In the genomic region with DNA sequence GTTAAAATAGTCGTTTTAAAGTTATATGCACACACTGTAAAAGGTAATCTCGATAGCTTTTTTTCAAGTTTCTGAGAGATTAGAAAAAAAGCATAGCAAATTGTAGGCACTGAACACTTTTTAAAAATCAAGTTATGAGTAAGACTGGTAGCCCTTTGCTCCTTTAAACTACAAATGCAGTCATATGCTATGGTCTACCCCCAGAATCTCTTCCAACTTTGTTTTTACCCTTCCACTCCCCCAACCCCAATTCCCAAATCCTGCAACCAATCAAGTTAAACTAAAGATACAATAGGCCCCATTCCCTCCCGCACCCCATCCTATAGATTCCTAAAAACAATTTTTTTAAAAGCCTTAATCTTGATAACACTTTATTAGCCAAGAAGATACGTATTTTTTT, we compare ENCODE assay signal across 8 cellular contexts. TPM values are rescaled to one million over a fixed set of nuclear protein-coding genes. Genes with fewer than 3 reads are reported as not detected.
A peak's percentile ranks its signal among the peaks of the same experiment; 100 is the strongest.
DNase-seq lines count a peak whose midpoint lies in the region; ATAC-seq, FAIRE-seq and TF ChIP-seq lines count a peak whose summit lies in the region.

No MANE protein-coding gene starts in this region.

- peaks cover 10 to 18% (median 15%) of the 10 kb centered on the region in 7 donors for H3K4me1 Mint-ChIP-seq in naive thymus-derived CD4-positive, alpha-beta T cell
- H3K4me1 Mint-ChIP-seq in activated CD4-positive, alpha-beta T cell treated with anti-CD3 and anti-CD28 coated beads for 36 hours = peaks cover 12% of the 10 kb centered on the region

- H3K27ac ChIP-seq in A549 = peak overlapping the region; percentile 96 to 98
- no peak overlapping the region for H3K27ac ChIP-seq in naive thymus-derived CD4-positive, alpha-beta T cell (ENCODE audit: low read depth, low read length)

- H3K27me3 ChIP-seq in MG63 (no peaks in the 10 kb centered on the region), endocrine pancreas (ENCODE audit: control insufficient read depth, insufficient read depth, low read length) (no peaks in the 10 kb centered on the region)
- peaks cover 3% of the 10 kb centered on the region in 2 donors for H3K27me3 ChIP-seq in naive thymus-derived CD4-positive, alpha-beta T cell (ENCODE audit: control insufficient read depth in 2 of 2, insufficient read depth in 2 of 2, low read length in 2 of 2)

- 8% methylated on average over 4 of the region's 4 CpGs for WGBS in A549 (ENCODE audit: missing lambda C conversion rate)

- H3K9ac ChIP-seq in endocrine pancreas (ENCODE audit: control insufficient read depth, insufficient read depth, low read length) = no peak overlapping the region

- H3K4me3 ChIP-seq in A549 = peak overlapping the region; percentile 67
- H3K4me3 ChIP-seq in MG63 = peak overlapping the region; percentile 69
- peak overlapping the region; percentile 88 for H3K4me3 ChIP-seq in endocrine pancreas (ENCODE audit: control insufficient read depth, insufficient read depth, low read length)
- no peak overlapping the region for H3K4me3 ChIP-seq in naive thymus-derived CD4-positive, alpha-beta T cell (ENCODE audit: low read length)

- no peak for DNase-seq in A549 (ENCODE audit: low read depth in 1 of 2, low spot score in 1 of 2)
- DNase-seq in MG63 = no peak
- DNase-seq in naive thymus-derived CD4-positive, alpha-beta T cell = no peak
- no peak for DNase-seq in activated CD4-positive, alpha-beta T cell treated with anti-CD3 and anti-CD28 coated beads for 36 hours
- no peak for DNase-seq in activated naive CD4-positive, alpha-beta T cell treated with anti-CD3 and anti-CD28 coated beads, Interleukin-2, amount 50 U/mL, for 72 hours (ENCODE audit: low spot score in 2 of 2)
- DNase-seq in pons (ENCODE audit: low spot score) = no peak

- H3K4me2 ChIP-seq in A549 = peak overlapping the region; percentile 95

- intact Hi-C loops in naive thymus-derived CD4-positive, alpha-beta T cell (cut with micrococcal nuclease) = loop anchor here (2.0 to 10.0 kb wide), 3 partner anchors 96 to 288 kb away; a partner anchor contains a TSS
- intact Hi-C loops in activated CD4-positive, alpha-beta T cell treated with anti-CD3 and anti-CD28 coated beads for 36 hours (cut with DNase I, micrococcal nuclease) = loop anchor here in 1 of 2 experiments (5.0 kb wide), 1 partner anchor 95 kb away; a partner anchor contains a TSS

- peak overlapping the region in 6 of 10 donors; percentile 61 to 95 (median 88) for H3K4me3 Mint-ChIP-seq in naive thymus-derived CD4-positive, alpha-beta T cell
- no peak overlapping the region for H3K4me3 Mint-ChIP-seq in activated CD4-positive, alpha-beta T cell treated with anti-CD3 and anti-CD28 coated beads for 36 hours

- H3K36me3 Mint-ChIP-seq in naive thymus-derived CD4-positive, alpha-beta T cell = peaks cover 0 to 6% (median 2%) of the 10 kb centered on the region in 5 donors
- no peaks in the 10 kb centered on the region for H3K36me3 Mint-ChIP-seq in activated CD4-positive, alpha-beta T cell treated with anti-CD3 and anti-CD28 coated beads for 36 hours (ENCODE audit: low read depth)
- peaks cover 6 to 13% of the 10 kb centered on the region in 2 donors for H3K36me3 Mint-ChIP-seq in activated naive CD4-positive, alpha-beta T cell treated with anti-CD3 and anti-CD28 coated beads, Interleukin-2, amount 50 U/mL, for 72 hours

- POLR2A ChIA-PET in A549 (lab: Yijun Ruan, JAX) = interaction anchor here (0.6 to 6.6 kb wide), 3 partner anchors 12 to 96 kb away, joined by 4 to 84 read pairs (median 5); a partner anchor contains a TSS
- POLR2A ChIA-PET in naive thymus-derived CD4-positive, alpha-beta T cell (lab: Charles Lee) = no interaction called here
- POLR2A ChIA-PET in activated CD4-positive, alpha-beta T cell treated with anti-CD3 and anti-CD28 coated beads for 36 hours (lab: Charles Lee) = no interaction called here

- no peak for TF ChIP-seq RAD21 in A549 (conservative IDR thresholded peaks at IDR 0.05 in 1 of 2, IDR thresholded peaks at IDR 0.05 in 1 of 2)

- no peak for FAIRE-seq in A549 (lab: Jason Lieb, UNC)

- ATAC-seq in A549 = no peak
- ATAC-seq in naive thymus-derived CD4-positive, alpha-beta T cell = no peak
- no peak for ATAC-seq in activated CD4-positive, alpha-beta T cell treated with anti-CD3 and anti-CD28 coated beads for 36 hours
- ATAC-seq in activated naive CD4-positive, alpha-beta T cell treated with anti-CD3 and anti-CD28 coated beads, Interleukin-2, amount 50 U/mL, for 72 hours = no peak
- ATAC-seq in GM18870 (IDR thresholded peaks at IDR 0.05; ENCODE audit: unreplicated experiment) = no peak

- TF ChIP-seq EP300 in A549 (IDR thresholded peaks at IDR 0.05) = no peak

- H3K4me1 ChIP-seq in A549 (peaks cover 40% of the 10 kb centered on the region; the same call in 2 of the 3 replicates), endocrine pancreas (ENCODE audit: control insufficient read depth, insufficient read depth, low read length) (peaks cover 17% of the 10 kb centered on the region)
- H3K4me1 ChIP-seq in naive thymus-derived CD4-positive, alpha-beta T cell (ENCODE audit: control insufficient read depth in 2 of 2, insufficient read depth in 2 of 2, low read length in 2 of 2) = peaks cover 4 to 5% of the 10 kb centered on the region in 2 donors

- H3K9me3 Mint-ChIP-seq in naive thymus-derived CD4-positive, alpha-beta T cell = no peaks in the 10 kb centered on the region
- H3K9me3 Mint-ChIP-seq in activated CD4-positive, alpha-beta T cell treated with anti-CD3 and anti-CD28 coated beads for 36 hours (ENCODE audit: low read depth) = no peaks in the 10 kb centered on the region
- H3K9me3 Mint-ChIP-seq in activated naive CD4-positive, alpha-beta T cell treated with anti-CD3 and anti-CD28 coated beads, Interleukin-2, amount 50 U/mL, for 72 hours = no peaks in the 10 kb centered on the region

- H3K9me3 ChIP-seq in A549 (no peaks in the 10 kb centered on the region), MG63 (no peaks in the 10 kb centered on the region), endocrine pancreas (ENCODE audit: control insufficient read depth, low read length) (no peaks in the 10 kb centered on the region)
- no peaks in the 10 kb centered on the region for H3K9me3 ChIP-seq in naive thymus-derived CD4-positive, alpha-beta T cell (ENCODE audit: control insufficient read depth in 2 of 3, low read length in 3 of 3)

- CTCF ChIA-PET in A549 (lab: Yijun Ruan, JAX) = interaction anchor here (0.9 to 2.0 kb wide), 3 partner anchors 18 to 101 kb away, joined by 3 to 6 read pairs (median 3); a partner anchor contains a TSS
- CTCF ChIA-PET in naive thymus-derived CD4-positive, alpha-beta T cell (lab: Charles Lee) = no interaction called here
- CTCF ChIA-PET in activated CD4-positive, alpha-beta T cell treated with anti-CD3 and anti-CD28 coated beads for 36 hours (lab: Charles Lee) = interaction anchor here (0.7 kb wide), 1 partner anchor 95 kb away, joined by 3 read pairs; no protein-coding TSS in a partner anchor

- no peak overlapping the region for H3K27ac Mint-ChIP-seq in naive thymus-derived CD4-positive, alpha-beta T cell
- H3K27ac Mint-ChIP-seq in activated CD4-positive, alpha-beta T cell treated with anti-CD3 and anti-CD28 coated beads for 36 hours = no peak overlapping the region
- no peak overlapping the region for H3K27ac Mint-ChIP-seq in activated naive CD4-positive, alpha-beta T cell treated with anti-CD3 and anti-CD28 coated beads, Interleukin-2, amount 50 U/mL, for 72 hours

- TF ChIP-seq CTCF in A549 (IDR thresholded peaks at IDR 0.05) = no peak

- H3K36me3 ChIP-seq in MG63 (no peaks in the 10 kb centered on the region), endocrine pancreas (ENCODE audit: control insufficient read depth, insufficient read depth, low read length) (no peaks in the 10 kb centered on the region)
- H3K36me3 ChIP-seq in naive thymus-derived CD4-positive, alpha-beta T cell (ENCODE audit: control insufficient read depth in 2 of 3, insufficient read depth in 3 of 3, low read length in 3 of 3) = no peaks in the 10 kb centered on the region

- TF ChIP-seq POLR2A in A549 (IDR thresholded peaks at IDR 0.05; ENCODE audit: low read length) = no peak

- H3K27me3 Mint-ChIP-seq in naive thymus-derived CD4-positive, alpha-beta T cell = peaks cover 17 to 48% (median 41%) of the 10 kb centered on the region in 5 donors
- peaks cover 23% of the 10 kb centered on the region for H3K27me3 Mint-ChIP-seq in activated CD4-positive, alpha-beta T cell treated with anti-CD3 and anti-CD28 coated beads for 36 hours

TF ChIP-seq in A549, 52 proteins besides CTCF, POLR2A, EP300 and RAD21:
- TF ChIP-seq, protein P1, sequence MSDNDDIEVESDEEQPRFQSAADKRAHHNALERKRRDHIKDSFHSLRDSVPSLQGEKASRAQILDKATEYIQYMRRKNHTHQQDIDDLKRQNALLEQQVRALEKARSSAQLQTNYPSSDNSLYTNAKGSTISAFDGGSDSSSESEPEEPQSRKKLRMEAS (IDR thresholded peaks at IDR 0.05) = no peak
- TF ChIP-seq CHD4 (IDR thresholded peaks at IDR 0.05; ENCODE audit: borderline replicate concordance) = no peak

RNA-seq across cellular contexts. Expression of a gene that starts 0.7 kb away (rescaled TPM):
- polyA plus RNA-seq in A549 (2011; rRNA removed) (47.4 and 50.6 TPM in 2 replicates), A549 (2017; fragmentation: RNase III; extraction: RNeasy Plus Mini Kit Qiagen cat#74134 plus additional on column Dnase treatment) (18.0 to 23.9 TPM (median 19.6 TPM) in 3 replicates)
- polyA plus RNA-seq in A549 (2012; cell fraction: cytosol; rRNA removed) = 5.0 and 5.8 TPM in 2 replicates
- polyA plus RNA-seq in A549 (2012; cell fraction: nucleus; rRNA removed) = 6.0 and 8.7 TPM in 2 replicates
- 111 and 160 TPM in 2 replicates for polyA minus RNA-seq in A549 (2011; rRNA and poly(A)+ RNA removed)
- 2.1 and 12.2 TPM in 2 replicates for total RNA-seq in MG63 (2014; rRNA removed; shearing (Covaris generic); ENCODE audit: low replicate concordance)
- total RNA-seq in naive thymus-derived CD4-positive, alpha-beta T cell = 10 to 100 TPM in 4 of 5 experiments, 1 to 10 TPM in 1; 9.9 to 57.4 (median 21.6) TPM
- 10 to 100 TPM; 10.4 to 12.6 TPM for polyA plus RNA-seq in naive thymus-derived CD4-positive, alpha-beta T cell
- 1 to 10 TPM; 8.1 to 8.4 TPM for total RNA-seq in activated CD4-positive, alpha-beta T cell treated with anti-CD3 and anti-CD28 coated beads for 36 hours
- total RNA-seq in activated naive CD4-positive, alpha-beta T cell treated with anti-CD3 and anti-CD28 coated beads, Interleukin-2, amount 50 U/mL, for 72 hours = 10 to 100 TPM in 1 of 2 donors, 1 to 10 TPM in 1; 9.4 to 15.0 TPM
